Comparison of ENCODE assay signal across 11 cellular contexts in genomic region chr16:23424292-23424958, GRCh38. TPM values are rescaled to one million over a fixed set of nuclear protein-coding genes. Genes with fewer than 3 reads are reported as not detected.
DNase-seq lines count a peak whose midpoint lies in the region; ATAC-seq and TF ChIP-seq lines count a peak whose summit lies in the region.
"Had no signal": no experiment of that assay in that cellular context is flagged by ENCODE, and none has a peak within 500 bp of the region (broad histone marks: within the 10 kb centered on the region; RNA-seq: fewer than 3 reads in every experiment).

No MANE protein-coding gene starts in this region.

- H4K20me1 ChIP-seq in smooth muscle cell (ENCODE audit: low read depth) = peaks cover 3% of the 10 kb centered on the region

- H3K36me3 ChIP-seq in tibial artery (peaks cover 7 to 16% (median 13%) of the 10 kb centered on the region in 3 donors), smooth muscle cell (ENCODE audit: low read depth) (no peaks in the 10 kb centered on the region)
- H3K36me3 ChIP-seq: SJCRH30 had no signal

- H3K4me1 ChIP-seq in tibial artery (peaks cover 0 to 23% (median 16%) of the 10 kb centered on the region in 4 donors), smooth muscle cell (ENCODE audit: low read depth) (no peaks in the 10 kb centered on the region)
- H3K4me1 ChIP-seq: SJCRH30 had no signal

- CTCF ChIA-PET in RWPE1 (lab: Yijun Ruan, JAX) = no interaction called here

- H3F3A ChIP-seq in smooth muscle cell (ENCODE audit: low read depth) = no peaks in the 10 kb centered on the region

- no peak for TF ChIP-seq CTCF in RWPE1 (conservative IDR thresholded peaks at IDR 0.05; ENCODE audit: low read depth)
- no peak for TF ChIP-seq CTCF in tibial artery (IDR thresholded peaks at IDR 0.05)
- TF ChIP-seq CTCF in smooth muscle cell (IDR thresholded peaks at IDR 0.05; ENCODE audit: borderline replicate concordance, insufficient read depth, poor library complexity, severe bottlenecking) = no peak

- H3K4me3 ChIP-seq in tibial artery (no peak overlapping the region), smooth muscle cell (no peak overlapping the region)
- H3K4me3 ChIP-seq: SJCRH30 had no signal

- H3K27me3 ChIP-seq in tibial artery (no peaks in the 10 kb centered on the region), smooth muscle cell (ENCODE audit: low read depth) (no peaks in the 10 kb centered on the region)
- H3K27me3 ChIP-seq: SJCRH30 had no signal

- intact Hi-C loops in tibial artery (cut with DNase I; ENCODE audit: low total_unique reads) = no loop called here

- H3K4me2 ChIP-seq in smooth muscle cell = no peak overlapping the region

- H3K9ac ChIP-seq in smooth muscle cell (ENCODE audit: low read depth) = no peak overlapping the region

- no peak overlapping the region for H2AFZ ChIP-seq in smooth muscle cell (ENCODE audit: low read depth)

- H3K27ac ChIP-seq in RWPE1 (peak overlapping the region; percentile 100), tibial artery (peak overlapping the region; percentile 79 to 91), smooth muscle cell (ENCODE audit: low read depth) (no peak overlapping the region)
- H3K27ac ChIP-seq: SJCRH30 had no signal

- POLR2A ChIA-PET in RWPE1 (lab: Yijun Ruan, JAX; ENCODE audit: low non-redundant PET) = no interaction called here

- 89% methylated on average over 14 of the region's 14 CpGs for WGBS in smooth muscle cell (ENCODE audit: low lambda C conversion rate)

- H3K9me3 ChIP-seq in tibial artery (no peaks in the 10 kb centered on the region), smooth muscle cell (replicated peaks; ENCODE audit: low read depth) (no peaks in the 10 kb centered on the region)
- H3K9me3 ChIP-seq: SJCRH30 had no signal

- H3K79me2 ChIP-seq in smooth muscle cell (ENCODE audit: low read depth) = no peaks in the 10 kb centered on the region

- ATAC-seq in GM18498 (IDR thresholded peaks at IDR 0.05; ENCODE audit: unreplicated experiment) (no peak), GM18870 (IDR thresholded peaks at IDR 0.05; ENCODE audit: unreplicated experiment) (no peak)
- ATAC-seq: activated CD8-positive, alpha-beta memory T cell treated with anti-CD3 and anti-CD28 coated beads, Interleukin-2, amount 10 ng/mL, durations not matched to agents 7 days and 5 days had no signal

- DNase-seq in NCI-H1694 treated with DMSO at 0.1 percent for 48 hours (lab: John Stamatoyannopoulos, UW) (peak; percentile 33), NCI-H1694 (lab: John Stamatoyannopoulos, UW) (no peak), RWPE1 (ENCODE audit: low spot score) (peak; percentile 80), kidney glomerular epithelial cell (lab: John Stamatoyannopoulos, UW) (peak; percentile 84), tibial artery (no peak), smooth muscle cell (lab: John Stamatoyannopoulos, UW; ENCODE audit: unreplicated experiment) (no peak)
- DNase-seq: activated CD8-positive, alpha-beta memory T cell treated with anti-CD3 and anti-CD28 coated beads, Interleukin-2, amount 10 ng/mL, durations not matched to agents 7 days and 5 days; mesendoderm; SJCRH30 had no signal

RNA-seq across cellular contexts. Expression of gene COG7, which starts 28.6 kb away (rescaled TPM):
- 17.2 and 23.3 TPM in 2 replicates for total RNA-seq in smooth muscle cell
- polyA plus RNA-seq in smooth muscle cell = 17.6 and 20.1 TPM in 2 replicates

Comparison
In these comparisons a context has a peak if more than half of its experiments do, and no peak if none do; other contexts are left out.
1. DNase-seq: peak in NCI-H1694 treated with DMSO at 0.1 percent for 48 hours (single experiment), RWPE1 (single experiment) and kidney glomerular epithelial cell (single experiment); none in NCI-H1694 (single experiment), tibial artery (0 of 2) and smooth muscle cell (single experiment).